In genomic region chr9:14348241-14349140, GRCh38 we compare ENCODE assay signal across 8 cellular contexts. TPM values are rescaled to one million over a fixed set of nuclear protein-coding genes. Genes with fewer than 3 reads are reported as not detected.
A peak's percentile ranks its signal among the peaks of the same experiment; 100 is the strongest.
DNase-seq lines count a peak whose midpoint lies in the region; ATAC-seq and TF ChIP-seq lines count a peak whose summit lies in the region.

No MANE protein-coding gene starts in this region.

- H3K4me2 ChIP-seq in GM23248 (ENCODE audit: unreplicated experiment) = peak overlapping the region; percentile 81

- peak overlapping the region; percentile 62 for H2AFZ ChIP-seq in GM23248

- WGBS in GM23248 (ENCODE audit: low coverage in 1 of 2, low lambda C conversion rate in 2 of 2, missing lambda C conversion rate in 2 of 2), 2 experiments = 4 to 6% methylated on average over 45 of the region's 45 CpGs

- H3K4me3 ChIP-seq in GM23248 = peak overlapping the region; percentile 65
- H3K4me3 ChIP-seq in rectal smooth muscle tissue (ENCODE audit: low read length) = peak overlapping the region; percentile 54

- in situ Hi-C loops in GM23248 (cut with MboI) = no loop called here

- ATAC-seq in HG03378 (IDR thresholded peaks at IDR 0.05; ENCODE audit: unreplicated experiment) = no peak

- no peak for TF ChIP-seq CTCF in GM10266 (IDR thresholded peaks at IDR 0.05; ENCODE audit: control insufficient read depth, insufficient read depth, low read depth, missing control alignments)

- no peaks in the 10 kb centered on the region for H3K9me2 ChIP-seq in GM23248 (ENCODE audit: insufficient read depth)

- H3K27ac ChIP-seq in GM23248 = no peak overlapping the region
- H3K27ac ChIP-seq in rectal smooth muscle tissue (ENCODE audit: low read depth, low read length) = peak overlapping the region; percentile 33

- H3K36me3 ChIP-seq in GM23248 (ENCODE audit: low read depth) (no peaks in the 10 kb centered on the region), rectal smooth muscle tissue (ENCODE audit: control insufficient read depth, insufficient read depth, low read length) (no peaks in the 10 kb centered on the region)

- H3F3A ChIP-seq in GM23248 (ENCODE audit: insufficient read depth) = no peaks in the 10 kb centered on the region

- H3K9ac ChIP-seq in GM23248 (no peak overlapping the region), rectal smooth muscle tissue (ENCODE audit: low read length) (no peak overlapping the region)

- peak; percentile 54 for DNase-seq in GM23248
- peak; percentile 75 for DNase-seq in astrocyte of the hippocampus (ENCODE audit: low read depth, low spot score)
- peak; percentile 35 for DNase-seq in hepatic stellate cell (ENCODE audit: low spot score)
- DNase-seq in activated gamma-delta T cell (lab: John Stamatoyannopoulos, UW) = no peak
- no peak for DNase-seq in GM10266 (ENCODE audit: extremely low spot score)
- DNase-seq in activated gamma-delta T cell treated with Interleukin-2 at 50 U/mL for 16 hours = no peak

- peaks cover 78% of the 10 kb centered on the region for H3K27me3 ChIP-seq in GM23248 (replicated peaks; ENCODE audit: insufficient read depth)
- H3K27me3 ChIP-seq in rectal smooth muscle tissue (ENCODE audit: control insufficient read depth, insufficient read depth, low read length) = peaks cover 36% of the 10 kb centered on the region

- H3K79me2 ChIP-seq in GM23248 (ENCODE audit: insufficient read depth) = no peaks in the 10 kb centered on the region

- no peaks in the 10 kb centered on the region for H4K20me1 ChIP-seq in GM23248 (ENCODE audit: insufficient read depth)

- no peaks in the 10 kb centered on the region for H3K9me3 ChIP-seq in GM23248 (ENCODE audit: low read depth)

- H3K4me1 ChIP-seq in GM23248 (ENCODE audit: insufficient read depth) (peaks cover 8% of the 10 kb centered on the region; the same call in 1 of the 2 replicates), rectal smooth muscle tissue (ENCODE audit: control insufficient read depth, insufficient read depth, low read length) (peaks cover 11% of the 10 kb centered on the region)

RNA-seq across cellular contexts. Expression of gene NFIB, which starts 34.5 kb away (rescaled TPM):
- 3.4 and 5.3 TPM in 2 replicates for total RNA-seq in GM23248 (2014; rRNA removed; shearing (Covaris generic))
- polyA plus RNA-seq in GM23248 (2016; fragmentation: Nextera tagmentation; extraction: Ambion mirVana) = 5.8 and 6.0 TPM in 2 replicates

Comparison
In these comparisons a context has a peak if more than half of its experiments do, and no peak if none do; other contexts are left out.
1. DNase-seq: peak in GM23248 (single experiment), astrocyte of the hippocampus (single experiment) and hepatic stellate cell (single experiment); none in activated gamma-delta T cell (single experiment), GM10266 (single experiment) and activated gamma-delta T cell treated with Interleukin-2 at 50 U/mL for 16 hours (single experiment).